9 cellular contexts compared by ENCODE assay signal in the genomic region with DNA sequence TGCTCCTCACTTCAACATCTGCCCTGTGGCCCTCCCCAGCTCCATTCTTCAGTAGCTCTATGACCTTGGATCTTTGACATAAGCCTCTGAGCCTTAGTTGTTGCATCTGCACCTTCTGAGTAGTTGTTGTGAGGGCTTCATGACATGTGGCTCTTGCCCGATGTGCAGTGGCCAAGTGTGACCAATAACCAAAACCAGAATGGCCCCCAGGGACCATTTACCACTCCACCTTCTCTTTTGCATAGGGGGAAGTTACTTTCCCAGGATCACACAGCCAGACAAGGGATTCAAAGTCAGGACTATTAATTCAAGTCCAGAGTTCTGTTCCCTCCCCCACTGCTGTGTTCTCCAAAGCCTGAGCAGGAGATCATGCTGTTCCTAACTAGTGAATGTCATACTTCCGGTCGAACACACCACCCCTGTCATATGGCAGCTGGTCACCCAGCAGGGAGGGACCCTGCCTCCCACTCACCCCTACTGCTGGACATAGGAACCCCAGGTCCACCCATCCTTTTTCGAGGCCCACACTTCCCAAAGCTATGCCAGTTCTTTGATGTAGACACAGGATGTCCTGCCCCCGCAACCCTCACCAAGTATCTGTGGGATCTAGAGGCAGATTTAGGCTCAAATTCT. TPM values are rescaled to one million over a fixed set of nuclear protein-coding genes. Genes with fewer than 3 reads are reported as not detected.
DNase-seq lines count a peak whose midpoint lies in the region; ATAC-seq and TF ChIP-seq lines count a peak whose summit lies in the region.
"Had no signal": no experiment of that assay in that cellular context is flagged by ENCODE, and none has a peak within 500 bp of the region (broad histone marks: within the 10 kb centered on the region; RNA-seq: fewer than 3 reads in every experiment).

No MANE protein-coding gene starts in this region.

- no peaks in the 10 kb centered on the region for H3K36me3 ChIP-seq in duodenal mucosa (ENCODE audit: control insufficient read depth in 1 of 2, insufficient read depth in 2 of 2, low read length in 2 of 2)
- no peaks in the 10 kb centered on the region for H3K36me3 ChIP-seq in sigmoid colon

- no peak overlapping the region for H3K4me3 Mint-ChIP-seq in HFFc6

- H3K9ac ChIP-seq in duodenal mucosa (ENCODE audit: low read depth in 1 of 2, low read length in 2 of 2), result no peak overlapping the region

- no peaks in the 10 kb centered on the region for H3K9me3 Mint-ChIP-seq in HFFc6

- peak; percentile 81 for DNase-seq in sigmoid colon
- no peak for DNase-seq in NCI-H226
- no peak for DNase-seq in NCI-H446 (lab: John Stamatoyannopoulos, UW)
- DNase-seq in HFFc6, result no peak
- DNase-seq in AG08395 (ENCODE audit: low spot score), result no peak

- H3K4me1 Mint-ChIP-seq in HFFc6 (ENCODE audit: low read depth), result peaks cover 11% of the 10 kb centered on the region

- 59 to 65% methylated on average over 5 of the region's 5 CpGs for WGBS in sigmoid colon, 2 donors

- TF ChIP-seq POLR2A in sigmoid colon (IDR thresholded peaks at IDR 0.05), result no peak

- ATAC-seq in GM18498 (IDR thresholded peaks at IDR 0.05; ENCODE audit: unreplicated experiment) (peak; percentile 8), HG03354 (IDR thresholded peaks at IDR 0.05; ENCODE audit: poor library complexity, severe bottlenecking, unreplicated experiment) (peak; percentile 27)

- peaks cover 19 to 25% of the 10 kb centered on the region in 2 donors for H3K27me3 ChIP-seq in duodenal mucosa (ENCODE audit: control insufficient read depth in 1 of 2, insufficient read depth in 2 of 2, low read length in 2 of 2)
- peaks cover 15 to 29% (median 21%) of the 10 kb centered on the region in 3 donors for H3K27me3 ChIP-seq in sigmoid colon

- no peak overlapping the region; the same call in 1 of the 2 replicates for H3K27ac Mint-ChIP-seq in HFFc6

- H3K4me1 ChIP-seq in duodenal mucosa (ENCODE audit: control insufficient read depth in 1 of 2, insufficient read depth in 2 of 2, low read length in 2 of 2) (peaks cover 8 to 36% of the 10 kb centered on the region in 2 donors), sigmoid colon (peaks cover 0 to 21% (median 7%) of the 10 kb centered on the region in 4 donors)

- intact Hi-C loops in sigmoid colon (cut with DNase I), result no loop called here

- peak overlapping the region; percentile 44 for H3K27ac ChIP-seq in duodenal mucosa (ENCODE audit: low read depth, low read length)
- H3K27ac ChIP-seq in sigmoid colon, result peak overlapping the region; percentile 17 to 69 (median 62)
- H3K27ac ChIP-seq: hepatocyte had no signal

- H3K27me3 Mint-ChIP-seq in HFFc6 (ENCODE audit: insufficient read depth), result peaks cover 19% of the 10 kb centered on the region

- TF ChIP-seq EP300 in sigmoid colon (IDR thresholded peaks at IDR 0.05), result peak in 2 of 4 donors; percentile 26 to 39

- no peak overlapping the region for H3K4me3 ChIP-seq in duodenal mucosa (ENCODE audit: low read depth in 1 of 2, low read length in 2 of 2)
- H3K4me3 ChIP-seq in sigmoid colon, result no peak overlapping the region
- H3K4me3 ChIP-seq: hepatocyte had no signal

- H3K9me3 ChIP-seq in duodenal mucosa (ENCODE audit: control insufficient read depth in 1 of 2, low read length in 2 of 2) (no peaks in the 10 kb centered on the region), sigmoid colon (no peaks in the 10 kb centered on the region)

- TF ChIP-seq CTCF in sigmoid colon (IDR thresholded peaks at IDR 0.05), result no peak
- no peak for TF ChIP-seq CTCF in HFFc6 (IDR thresholded peaks at IDR 0.05)

- H3K36me3 Mint-ChIP-seq in HFFc6 (ENCODE audit: low read depth), result no peaks in the 10 kb centered on the region

RNA-seq across cellular contexts. Expression of gene FGR, which starts 4.0 kb away (rescaled TPM):
- 10 to 100 TPM in 1 of 4 donors, 1 to 10 TPM in 3; 6.6 to 11.4 (median 8.0) TPM for total RNA-seq in sigmoid colon
- polyA plus RNA-seq in sigmoid colon, result 10 to 100 TPM in 1 of 3 donors, 1 to 10 TPM in 2; 3.0 to 14.4 (median 5.1) TPM
- not detected for total RNA-seq in HFFc6 (2021; fragmentation: NEBNext Ultra II Directional; extraction: Animal tissue kit (Norgen Biotek cat#: 25700))

RNA-seq across cellular contexts. Expression of gene AHDC1, which starts 27.0 kb away (rescaled TPM):
- total RNA-seq in sigmoid colon, result 10 to 100 TPM; 10.9 to 34.1 (median 14.3) TPM
- polyA plus RNA-seq in sigmoid colon, result 10 to 100 TPM in 1 of 3 donors, 1 to 10 TPM in 2; 1.8 to 17.4 (median 2.1) TPM
- total RNA-seq in HFFc6 (2021; fragmentation: NEBNext Ultra II Directional; extraction: Animal tissue kit (Norgen Biotek cat#: 25700)), result 10 to 100 TPM; 30.7 to 53.2 (median 34.7) TPM

RNA-seq across cellular contexts. Expression of gene IFI6, which starts 41.0 kb away (rescaled TPM):
- 100 to 1,000 TPM in 2 of 4 donors, 10 to 100 TPM in 2; 33.6 to 118 (median 82.0) TPM for total RNA-seq in sigmoid colon
- 100 to 1,000 TPM in 1 of 3 donors, 10 to 100 TPM in 1, 1 to 10 TPM in 1; 9.0 to 245 (median 16.0) TPM for polyA plus RNA-seq in sigmoid colon
- total RNA-seq in HFFc6 (2021; fragmentation: NEBNext Ultra II Directional; extraction: Animal tissue kit (Norgen Biotek cat#: 25700)), result 10 to 100 TPM; 16.7 to 23.8 (median 20.5) TPM

Comparison
In these comparisons a context has a peak if more than half of its experiments do, and no peak if none do; other contexts are left out.
1. RNA of gene FGR, which starts 4.0 kb away (total RNA-seq): 6.6 to 11.4 TPM in sigmoid colon; not detected in HFFc6; every median in the first group is over 4 times any median in the second.